11 cellular contexts compared by ENCODE assay signal in genomic region chr20:9627219-9627618, GRCh38.
"Had no signal": no experiment of that assay in that cellular context is flagged by ENCODE, and none has a peak within 500 bp of the region (broad histone marks: within the 10 kb centered on the region; RNA-seq: fewer than 3 reads in every experiment).

No MANE protein-coding gene starts in this region.

- H3K27me3 ChIP-seq: brain microvascular endothelial cell, right atrium auricular region had no signal

- ATAC-seq: left lobe of liver, natural killer cell had no signal

- DNase-seq: activated B cell treated with CpG ODN at 0.5 μM for 24 hours; activated CD4-positive, alpha-beta T cell treated with anti-CD3 and anti-CD28 coated beads, Interleukin-2, amount 10 ng/mL, durations not matched to agents 24 days and 14 days; activated naive CD4-positive, alpha-beta T cell treated with anti-CD3 and anti-CD28 coated beads, Interleukin-2, amount 50 U/mL, for 16 hours; brain microvascular endothelial cell; islet precursor cell; mammary epithelial cell; natural killer cell had no signal

- H3K4me1 ChIP-seq: right atrium auricular region had no signal

- H3K27ac ChIP-seq: brain microvascular endothelial cell, right atrium auricular region, skin epidermis had no signal

- H3K9me3 ChIP-seq: right atrium auricular region had no signal

- H3K4me3 ChIP-seq: right atrium auricular region, skin epidermis had no signal

- H3K4me3 Mint-ChIP-seq: activated B cell treated with CpG ODN at 0.5 μM for 24 hours; activated CD4-positive, alpha-beta T cell treated with anti-CD3 and anti-CD28 coated beads, Interleukin-2, amount 10 ng/mL, durations not matched to agents 24 days and 14 days; natural killer cell had no signal

- H3K36me3 ChIP-seq: brain microvascular endothelial cell, right atrium auricular region had no signal

- H3K27ac Mint-ChIP-seq: activated B cell treated with CpG ODN at 0.5 μM for 24 hours; activated CD4-positive, alpha-beta T cell treated with anti-CD3 and anti-CD28 coated beads, Interleukin-2, amount 10 ng/mL, durations not matched to agents 24 days and 14 days; activated T-helper 2 cell treated with anti-CD3 and anti-CD28 coated beads, Interferon-gamma antibody, Interleukin-2, Interleukin-4, amounts not matched to agents 10 μg/mL and 5 μg/mL and 100 μg/mL, durations not matched to agents 14 hours and 24 hours and 36 hours; natural killer cell had no signal

- H3K9me3 Mint-ChIP-seq: activated CD4-positive, alpha-beta T cell treated with anti-CD3 and anti-CD28 coated beads, Interleukin-2, amount 10 ng/mL, durations not matched to agents 24 days and 14 days; activated T-helper 2 cell treated with anti-CD3 and anti-CD28 coated beads, Interferon-gamma antibody, Interleukin-2, Interleukin-4, amounts not matched to agents 10 μg/mL and 5 μg/mL and 100 μg/mL, durations not matched to agents 14 hours and 24 hours and 36 hours had no signal

- H3K27me3 Mint-ChIP-seq: activated CD4-positive, alpha-beta T cell treated with anti-CD3 and anti-CD28 coated beads, Interleukin-2, amount 10 ng/mL, durations not matched to agents 24 days and 14 days had no signal

- H3K4me1 Mint-ChIP-seq: activated B cell treated with CpG ODN at 0.5 μM for 24 hours; activated CD4-positive, alpha-beta T cell treated with anti-CD3 and anti-CD28 coated beads, Interleukin-2, amount 10 ng/mL, durations not matched to agents 24 days and 14 days had no signal

- H3K36me3 Mint-ChIP-seq: natural killer cell had no signal
